9 cellular contexts compared by ENCODE assay signal in genomic region chr16:88045820-88046303, GRCh38.
DNase-seq lines count a peak whose midpoint lies in the region; ATAC-seq and TF ChIP-seq lines count a peak whose summit lies in the region.
"Had no signal": no experiment of that assay in that cellular context is flagged by ENCODE, and none has a peak within 500 bp of the region (broad histone marks: within the 10 kb centered on the region; RNA-seq: fewer than 3 reads in every experiment).

No MANE protein-coding gene starts in this region.

- intact Hi-C loops in left colon (cut with DNase I, micrococcal nuclease), result no loop called here

- ATAC-seq in GM18505 (IDR thresholded peaks at IDR 0.05; ENCODE audit: unreplicated experiment), result peak; percentile 68
- peak; percentile 83 for ATAC-seq in GM21381 (IDR thresholded peaks at IDR 0.05; ENCODE audit: unreplicated experiment)
- peak; percentile 56 for ATAC-seq in HG03196 (IDR thresholded peaks at IDR 0.05; ENCODE audit: unreplicated experiment)
- peak; percentile 43 for ATAC-seq in left colon

- peak; percentile 54 to 65 for DNase-seq in left colon
- no peak for DNase-seq in 8988T
- no peak for DNase-seq in foreskin fibroblast
- DNase-seq in NCI-H510A (lab: John Stamatoyannopoulos, UW), result no peak
- DNase-seq in epidermal melanocyte (ENCODE audit: insufficient read length, low spot score), result no peak
- DNase-seq: effector CD8-positive, alpha-beta T cell had no signal

- no peak overlapping the region for H3K4me3 ChIP-seq in foreskin fibroblast (ENCODE audit: low read depth in 1 of 2, low read length in 2 of 2)

- TF ChIP-seq POLR2A in GM18505 (IDR thresholded peaks at IDR 0.05; ENCODE audit: borderline replicate concordance, extremely low read depth, insufficient read depth, insufficient read length), result no peak

- no peak for TF ChIP-seq CTCF in foreskin fibroblast (IDR thresholded peaks at IDR 0.05; ENCODE audit: low read depth, low read length)

Comparison
In these comparisons a context has a peak if more than half of its experiments do, and no peak if none do; other contexts are left out.
1. DNase-seq: peak in left colon (2 of 2); none in 8988T (single experiment), foreskin fibroblast (0 of 2), NCI-H510A (single experiment) and epidermal melanocyte (single experiment).
2. Peak in every context shown above with its lines, with median percentiles within 50 percentile points of each other: ATAC-seq.